ENCODE assay signal across 22 cellular contexts in the genomic region with DNA sequence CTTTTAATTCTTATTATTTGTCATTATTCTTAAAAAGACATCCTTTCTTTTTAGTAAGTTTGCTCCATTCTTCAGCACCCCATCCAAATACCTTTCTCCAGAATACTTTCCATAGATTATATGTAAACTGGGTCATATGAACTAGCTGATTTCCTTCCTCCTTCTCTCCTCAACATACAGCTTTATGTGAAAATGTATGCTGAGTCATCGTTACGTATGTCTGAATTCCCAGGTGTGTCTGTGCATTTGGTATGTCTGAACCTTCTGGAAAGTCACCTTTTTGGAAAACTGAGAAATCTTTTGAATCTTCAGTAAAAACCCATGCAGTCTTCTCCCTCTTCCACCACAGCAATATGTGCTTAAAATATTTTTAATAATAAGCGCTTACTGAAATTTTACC.
"Had no signal": no experiment of that assay in that cellular context is flagged by ENCODE, and none has a peak within 500 bp of the region (broad histone marks: within the 10 kb centered on the region; RNA-seq: fewer than 3 reads in every experiment).

No MANE protein-coding gene starts in this region.

- H3K9me3 Mint-ChIP-seq: activated CD4-positive, alpha-beta memory T cell treated with anti-CD3 and anti-CD28 coated beads, Interleukin-2, amount 10 ng/mL, durations not matched to agents 7 days and 5 days; activated naive CD4-positive, alpha-beta T cell treated with anti-CD3 and anti-CD28 coated beads for 36 hours; activated T-helper 17 cell treated with anti-CD3 and anti-CD28 coated beads, Interleukin-2, amount 50 U/mL, for 72 hours had no signal

- DNase-seq: activated CD4-positive, alpha-beta memory T cell treated with anti-CD3 and anti-CD28 coated beads, Interleukin-2, amount 10 ng/mL, durations not matched to agents 7 days and 5 days; activated CD4-positive, alpha-beta T cell treated with anti-CD3 and anti-CD28 coated beads for 36 hours; activated CD4-positive, alpha-beta T cell treated with anti-CD3 and anti-CD28 coated beads, Interleukin-2, amount 50 U/mL, for 1 hour; activated gamma-delta T cell; activated naive CD4-positive, alpha-beta T cell treated with anti-CD3 and anti-CD28 coated beads for 36 hours; activated T-cell treated with anti-CD3 and anti-CD28 coated beads for 4 hours; activated T-cell treated with anti-CD3 and anti-CD28 coated beads, Interleukin-2, amount 50 U/mL, for 48 hours; amygdala; caudate nucleus; KG1; NCI-H1048; NCI-H146; NCI-H187 treated with DMSO at 0.1 percent for 48 hours; NCI-H2081 treated with DMSO at 0.1 percent for 48 hours; NCI-H446; NCI-H524; SHP77 treated with DMSO at 0.1 percent for 48 hours; T-helper 17 cell; T-helper 9 cell had no signal

- H3K4me1 Mint-ChIP-seq: activated CD4-positive, alpha-beta memory T cell treated with anti-CD3 and anti-CD28 coated beads, Interleukin-2, amount 10 ng/mL, durations not matched to agents 7 days and 5 days; activated CD4-positive, alpha-beta T cell treated with anti-CD3 and anti-CD28 coated beads for 36 hours; activated T-helper 17 cell treated with anti-CD3 and anti-CD28 coated beads, Interleukin-2, amount 50 U/mL, for 72 hours; T-helper 17 cell had no signal

- H3K36me3 Mint-ChIP-seq: activated naive CD8-positive, alpha-beta T cell had no signal

- H3K27me3 Mint-ChIP-seq: activated CD4-positive, alpha-beta memory T cell treated with anti-CD3 and anti-CD28 coated beads, Interleukin-2, amount 10 ng/mL, durations not matched to agents 7 days and 5 days had no signal

- ATAC-seq: activated CD4-positive, alpha-beta T cell treated with anti-CD3 and anti-CD28 coated beads for 36 hours; activated T-helper 17 cell treated with anti-CD3 and anti-CD28 coated beads, Interleukin-2, amount 50 U/mL, for 72 hours; T-helper 17 cell had no signal

- H3K27ac Mint-ChIP-seq: activated CD4-positive, alpha-beta memory T cell treated with anti-CD3 and anti-CD28 coated beads, Interleukin-2, amount 10 ng/mL, durations not matched to agents 7 days and 5 days; activated CD4-positive, alpha-beta T cell treated with anti-CD3 and anti-CD28 coated beads for 36 hours; activated naive CD4-positive, alpha-beta T cell treated with anti-CD3 and anti-CD28 coated beads for 36 hours; activated naive CD8-positive, alpha-beta T cell; activated T-helper 17 cell treated with anti-CD3 and anti-CD28 coated beads, Interleukin-2, amount 50 U/mL, for 72 hours; T-helper 17 cell had no signal

- FAIRE-seq: RCC 7860 had no signal

- H3K4me3 Mint-ChIP-seq: activated CD4-positive, alpha-beta memory T cell treated with anti-CD3 and anti-CD28 coated beads, Interleukin-2, amount 10 ng/mL, durations not matched to agents 7 days and 5 days; activated CD4-positive, alpha-beta T cell treated with anti-CD3 and anti-CD28 coated beads for 36 hours; activated naive CD4-positive, alpha-beta T cell treated with anti-CD3 and anti-CD28 coated beads for 36 hours; activated naive CD8-positive, alpha-beta T cell; activated T-helper 17 cell treated with anti-CD3 and anti-CD28 coated beads, Interleukin-2, amount 50 U/mL, for 72 hours; T-helper 17 cell had no signal
